14 cellular contexts compared by ENCODE assay signal in genomic region chr9:108606408-108606807, GRCh38.
"Had no signal": no experiment of that assay in that cellular context is flagged by ENCODE, and none has a peak within 500 bp of the region (broad histone marks: within the 10 kb centered on the region; RNA-seq: fewer than 3 reads in every experiment).

No MANE protein-coding gene starts in this region.

- H3K9me3 ChIP-seq: left lung, thyroid gland had no signal

- H3K9ac ChIP-seq: parathyroid adenoma had no signal

- DNase-seq: activated B cell treated with CpG ODN at 0.5 μM for 24 hours; activated CD4-positive, alpha-beta T cell treated with anti-CD3 and anti-CD28 coated beads for 48 hours; activated CD8-positive, alpha-beta memory T cell treated with anti-CD3 and anti-CD28 coated beads, Interleukin-2, amount 50 U/mL, for 4 hours; activated CD8-positive, alpha-beta T cell treated with anti-CD3 and anti-CD28 coated beads, Interleukin-2, amount 10 ng/mL, durations not matched to agents 7 days and 5 days; activated effector memory CD4-positive, alpha-beta T cell treated with anti-CD3 and anti-CD28 coated beads, Interleukin-2, amount 50 U/mL, for 16 hours; activated T-cell treated with anti-CD3 and anti-CD28 coated beads, Interleukin-2, amount 50 U/mL, for 48 hours; anterior cingulate cortex; cerebellar nuclear complex; effector CD8-positive, alpha-beta T cell; islet precursor cell; left lung; naive B cell; thyroid gland had no signal

- H3K79me2 ChIP-seq: parathyroid adenoma had no signal

- H3K27ac ChIP-seq: left lung, parathyroid adenoma, thyroid gland had no signal

- H3K36me3 ChIP-seq: left lung, thyroid gland had no signal

- H3K4me3 ChIP-seq: left lung, thyroid gland had no signal

- H2AFZ ChIP-seq: parathyroid adenoma had no signal

- H3K4me1 ChIP-seq: left lung, parathyroid adenoma had no signal

- H3K27me3 ChIP-seq: left lung, thyroid gland had no signal
